8 cellular contexts compared by ENCODE assay signal in genomic region chr3:33658971-33659848, GRCh38. TPM values are rescaled to one million over a fixed set of nuclear protein-coding genes. Genes with fewer than 3 reads are reported as not detected.
A peak's percentile ranks its signal among the peaks of the same experiment; 100 is the strongest.
DNase-seq lines count a peak whose midpoint lies in the region; ATAC-seq and TF ChIP-seq lines count a peak whose summit lies in the region.

No MANE protein-coding gene starts in this region.

- TF ChIP-seq CTCF in astrocyte of the cerebellum (IDR thresholded peaks at IDR 0.05; ENCODE audit: low read depth, low read length, missing control alignments) (no peak), left ventricle myocardium inferior (IDR thresholded peaks at IDR 0.05; ENCODE audit: borderline replicate concordance) (no peak), ovary (IDR thresholded peaks at IDR 0.05) (no peak)

- H3K27me3 ChIP-seq in left ventricle myocardium inferior (ENCODE audit: low read depth), result no peaks in the 10 kb centered on the region
- no peaks in the 10 kb centered on the region for H3K27me3 ChIP-seq in ovary

- TF ChIP-seq POLR2A in ovary (IDR thresholded peaks at IDR 0.05), result no peak

- TF ChIP-seq EP300 in ovary (IDR thresholded peaks at IDR 0.05), result no peak

- peak; percentile 89 for ATAC-seq in GM19467 (IDR thresholded peaks at IDR 0.05; ENCODE audit: unreplicated experiment)
- peak; percentile 55 for ATAC-seq in HG03469 (IDR thresholded peaks at IDR 0.05; ENCODE audit: unreplicated experiment)

- intact Hi-C loops in left ventricle myocardium inferior (cut with micrococcal nuclease) (loop anchor here (10.0 kb wide), 1 partner anchor 56 kb away; the partner anchor contains the start of gene CLASP2), ovary (cut with DNase I) (no loop called here)

- H3K4me1 ChIP-seq in left ventricle myocardium inferior (peaks cover 54% of the 10 kb centered on the region), ovary (ENCODE audit: insufficient read depth) (no peaks in the 10 kb centered on the region)

- H3K9me3 ChIP-seq in left ventricle myocardium inferior (replicated peaks) (no peaks in the 10 kb centered on the region), ovary (no peaks in the 10 kb centered on the region)

- in situ Hi-C loops in astrocyte of the cerebellum (cut with HindIII; ENCODE audit: low sequenced_read_pairs), result no loop called here

- 0 to 2% (median 0%) methylated on average over 16 of the region's 16 CpGs for WGBS in ovary, 3 donors

- peak overlapping the region; percentile 87 for H3K27ac ChIP-seq in left ventricle myocardium inferior (replicated peaks)
- H3K27ac ChIP-seq in ovary, result peak overlapping the region in 1 of 2 donors; percentile 20

- DNase-seq in DMS79 (lab: John Stamatoyannopoulos, UW), result peak; percentile 48
- peak; percentile 90 for DNase-seq in NCI-H69 (lab: John Stamatoyannopoulos, UW)
- DNase-seq in astrocyte of the cerebellum (ENCODE audit: low read depth), result peak; percentile 44
- DNase-seq in left ventricle myocardium inferior, result peak; percentile 76
- DNase-seq in ovary, result peak; percentile 53 to 68 (median 65)
- DNase-seq in cortex of kidney (lab: John Stamatoyannopoulos, UW), result no peak

- H3K36me3 ChIP-seq in left ventricle myocardium inferior, result no peaks in the 10 kb centered on the region
- no peaks in the 10 kb centered on the region for H3K36me3 ChIP-seq in ovary

- peak overlapping the region; percentile 51 for H3K4me3 ChIP-seq in astrocyte of the cerebellum (ENCODE audit: low read depth, low read length)
- peak overlapping the region; percentile 68 for H3K4me3 ChIP-seq in left ventricle myocardium inferior
- peak overlapping the region; percentile 48 for H3K4me3 ChIP-seq in ovary

RNA-seq across cellular contexts. Expression of gene CLASP2, which starts 58.8 kb away (rescaled TPM):
- total RNA-seq in left ventricle myocardium inferior (75.0 TPM), ovary (10 to 100 TPM; 51.4 to 71.2 (median 67.1) TPM)
- polyA plus RNA-seq in ovary, result 10 to 100 TPM; 14.5 to 42.9 TPM
